Comparison of ENCODE assay signal across 35 cellular contexts in the genomic region with DNA sequence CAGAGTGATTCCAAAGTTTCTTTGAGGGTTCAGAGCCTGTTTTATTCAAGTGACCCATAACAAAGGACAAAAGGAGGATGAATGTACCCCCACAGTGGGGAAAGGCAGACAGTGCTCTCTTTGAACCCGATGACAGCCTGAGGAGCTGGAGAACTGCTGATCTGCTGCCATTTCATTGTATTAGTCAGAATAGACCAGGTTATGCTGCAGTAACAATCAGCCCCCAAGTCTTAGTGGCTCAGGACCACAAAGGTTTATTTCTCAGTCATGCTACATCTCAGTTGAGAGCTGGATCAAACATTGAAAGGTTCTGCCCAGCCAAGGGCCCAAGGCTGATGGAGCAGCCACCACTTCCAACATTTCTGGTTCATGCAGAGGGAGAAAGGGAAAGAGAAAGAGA.
"Had no signal": no experiment of that assay in that cellular context is flagged by ENCODE, and none has a peak within 500 bp of the region (broad histone marks: within the 10 kb centered on the region; RNA-seq: fewer than 3 reads in every experiment).

No MANE protein-coding gene starts in this region.

- H3K4me3 ChIP-seq: MG63 had no signal

- H3K9me3 ChIP-seq: MG63 had no signal

- H3K27me3 ChIP-seq: MG63 had no signal

- H3K36me3 ChIP-seq: MG63 had no signal

- DNase-seq: Karpas-422, Kasumi-1, MG63, MM.1S, MV-4-11, NCI-H1048, NCI-H1092, NCI-H1092 treated with DMSO at 0.1 percent for 48 hours, NCI-H1105, NCI-H1105 treated with DMSO at 0.1 percent for 48 hours, NCI-H1417, NCI-H1417 treated with DMSO at 0.1 percent for 48 hours, NCI-H1436, NCI-H1436 treated with DMSO at 0.1 percent for 48 hours, NCI-H146, NCI-H1694, NCI-H1694 treated with DMSO at 0.1 percent for 48 hours, NCI-H187, NCI-H187 treated with DMSO at 0.1 percent for 48 hours, NCI-H1930, NCI-H2029, NCI-H2029 treated with DMSO at 0.1 percent for 48 hours, NCI-H2081, NCI-H2081 treated with DMSO at 0.1 percent for 48 hours, NCI-H2107, NCI-H2171, NCI-H2171 treated with DMSO at 0.1 percent for 48 hours, NCI-H2227 treated with DMSO at 0.1 percent for 48 hours, NCI-H226, NCI-H345, NCI-H446, NCI-H446 treated with DMSO at 0.1 percent for 48 hours, NCI-H510A, NCI-H510A treated with DMSO at 0.1 percent for 48 hours, NCI-H524 had no signal
